Comparison of ENCODE assay signal across 22 cellular contexts in genomic region chr1:10536133-10536768, GRCh38.
"Had no signal": no experiment of that assay in that cellular context is flagged by ENCODE, and none has a peak within 500 bp of the region (broad histone marks: within the 10 kb centered on the region; RNA-seq: fewer than 3 reads in every experiment).

No MANE protein-coding gene starts in this region.

- H3K36me3 ChIP-seq: thyroid gland had no signal

- H3K36me3 Mint-ChIP-seq: WTC11 had no signal

- H3K27me3 Mint-ChIP-seq: activated naive CD4-positive, alpha-beta T cell treated with anti-CD3 and anti-CD28 coated beads, Interleukin-2, amount 10 ng/mL, durations not matched to agents 7 days and 5 days; activated naive CD8-positive, alpha-beta T cell treated with anti-CD3 and anti-CD28 coated beads, Interleukin-2, amount 50 U/mL, for 24 hours; naive B cell; stimulated activated naive CD8-positive, alpha-beta T cell treated with anti-CD3 and anti-CD28 coated beads, Interleukin-15, Interleukin-2, amounts not matched to agents 100 ng/mL and 50 ng/mL, for 24 hours had no signal

- FAIRE-seq: endometrium, keratinocyte had no signal

- H3K27ac Mint-ChIP-seq: activated naive CD4-positive, alpha-beta T cell treated with anti-CD3 and anti-CD28 coated beads, Interleukin-2, amount 10 ng/mL, durations not matched to agents 7 days and 5 days; stimulated activated naive CD8-positive, alpha-beta T cell treated with anti-CD3 and anti-CD28 coated beads, Interleukin-15, Interleukin-2, amounts not matched to agents 100 ng/mL and 50 ng/mL, for 24 hours had no signal

- H3K9me3 ChIP-seq: body of pancreas, heart right ventricle, thyroid gland had no signal

- DNase-seq: activated CD4-positive, alpha-beta T cell treated with anti-CD3 and anti-CD28 coated beads, Interleukin-2, amount 50 U/mL, for 48 hours; activated CD8-positive, alpha-beta memory T cell treated with anti-CD3 and anti-CD28 coated beads, Interleukin-2, amount 50 U/mL, for 48 hours; activated effector memory CD4-positive, alpha-beta T cell treated with Interleukin-2 at 50 U/mL for 16 hours; activated naive CD4-positive, alpha-beta T cell treated with anti-CD3 and anti-CD28 coated beads, Interleukin-2, amount 10 ng/mL, durations not matched to agents 7 days and 5 days; activated naive CD8-positive, alpha-beta T cell treated with anti-CD3 and anti-CD28 coated beads, Interleukin-2, amount 50 U/mL, for 24 hours; activated T-cell treated with anti-CD3 and anti-CD28 coated beads, Interleukin-2, amount 50 U/mL, for 4 hours; anterior cingulate cortex; body of pancreas; heart right ventricle; naive B cell; posterior cingulate gyrus; stimulated activated CD4-positive, alpha-beta T cell treated with anti-CD3 and anti-CD28 coated beads, Interleukin-4, amount 100 ng/mL, for 1 hour; substantia nigra; T-helper 9 cell; thyroid gland had no signal

- H3K9me3 Mint-ChIP-seq: activated naive CD4-positive, alpha-beta T cell treated with anti-CD3 and anti-CD28 coated beads, Interleukin-2, amount 10 ng/mL, durations not matched to agents 7 days and 5 days; activated naive CD8-positive, alpha-beta T cell treated with anti-CD3 and anti-CD28 coated beads, Interleukin-2, amount 50 U/mL, for 24 hours; activated T-cell treated with anti-CD3 and anti-CD28 coated beads, Interleukin-2, amount 50 U/mL, for 4 hours; naive B cell; neural crest cell; stimulated activated naive CD8-positive, alpha-beta T cell treated with anti-CD3 and anti-CD28 coated beads, Interleukin-15, Interleukin-2, amounts not matched to agents 100 ng/mL and 50 ng/mL, for 24 hours; WTC11 had no signal

- H3K4me3 Mint-ChIP-seq: activated naive CD4-positive, alpha-beta T cell treated with anti-CD3 and anti-CD28 coated beads, Interleukin-2, amount 10 ng/mL, durations not matched to agents 7 days and 5 days; activated naive CD8-positive, alpha-beta T cell treated with anti-CD3 and anti-CD28 coated beads, Interleukin-2, amount 50 U/mL, for 24 hours; activated T-cell treated with anti-CD3 and anti-CD28 coated beads, Interleukin-2, amount 50 U/mL, for 4 hours; neural crest cell; stimulated activated naive CD8-positive, alpha-beta T cell treated with anti-CD3 and anti-CD28 coated beads, Interleukin-15, Interleukin-2, amounts not matched to agents 100 ng/mL and 50 ng/mL, for 24 hours; WTC11 had no signal

- H3K27me3 ChIP-seq: body of pancreas, cardiac muscle cell, heart right ventricle, thyroid gland had no signal

- ATAC-seq: activated naive CD8-positive, alpha-beta T cell treated with anti-CD3 and anti-CD28 coated beads, Interleukin-2, amount 50 U/mL, for 24 hours; activated T-cell treated with anti-CD3 and anti-CD28 coated beads, Interleukin-2, amount 50 U/mL, for 4 hours; heart right ventricle; WTC11 had no signal

- H3K27ac ChIP-seq: body of pancreas, cardiac muscle cell, heart right ventricle, thyroid gland had no signal

- H3K4me3 ChIP-seq: body of pancreas, cardiac muscle cell, heart right ventricle, lung, thyroid gland had no signal

- H3K4me1 ChIP-seq: body of pancreas had no signal
